Comparison of ENCODE assay signal across 27 cellular contexts in the genomic region with DNA sequence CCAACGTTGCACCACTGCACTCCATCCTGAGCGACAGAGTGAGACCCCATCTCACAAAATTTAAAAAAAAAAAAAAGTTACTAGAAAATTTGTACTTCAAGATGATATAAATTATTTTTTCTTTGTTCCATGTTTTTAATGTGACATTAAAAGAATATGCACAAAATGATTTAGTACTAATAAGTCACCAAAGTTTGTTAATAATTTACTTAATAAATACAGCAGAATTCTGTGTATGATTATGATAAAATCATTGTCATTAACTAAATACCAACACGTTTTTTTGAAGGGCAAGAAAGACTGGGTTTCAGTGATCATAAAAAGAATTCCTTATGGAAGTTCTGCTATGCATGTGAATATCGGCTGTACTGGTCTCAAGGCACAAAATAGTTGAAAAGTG.
"Had no signal": no experiment of that assay in that cellular context is flagged by ENCODE, and none has a peak within 500 bp of the region (broad histone marks: within the 10 kb centered on the region; RNA-seq: fewer than 3 reads in every experiment).

No MANE protein-coding gene starts in this region.

- H3K36me3 ChIP-seq: colonic mucosa had no signal

- H3K27ac Mint-ChIP-seq: dendritic cell treated with granulocyte-macrophage colony-stimulating factor and Interleukin-4, amounts not matched to agents 40 ng/mL and 50 ng/mL, for 4 days; effector memory CD8-positive, alpha-beta T cell; endodermal cell had no signal

- H3K27me3 Mint-ChIP-seq: dendritic cell treated with granulocyte-macrophage colony-stimulating factor and Interleukin-4, amounts not matched to agents 40 ng/mL and 50 ng/mL, for 4 days; effector memory CD8-positive, alpha-beta T cell had no signal

- H3K9me3 ChIP-seq: colonic mucosa, esophagus muscularis mucosa, esophagus squamous epithelium, gastrocnemius medialis, gastroesophageal sphincter, heart left ventricle, heart right ventricle had no signal

- FAIRE-seq: endometrium, endothelial cell of umbilical vein had no signal

- DNase-seq: colonic mucosa; cortex of kidney; dermis blood vessel endothelial cell; dorsolateral prefrontal cortex; effector CD4-positive, alpha-beta T cell; effector CD8-positive, alpha-beta T cell; effector memory CD4-positive, alpha-beta T cell; effector memory CD8-positive, alpha-beta T cell; endodermal cell; erythroblast; esophagus squamous epithelium; foreskin fibroblast; foreskin keratinocyte; foreskin melanocyte; gastrocnemius medialis; glutamatergic neuron; head of caudate nucleus; heart left ventricle; heart right ventricle had no signal

- H3K4me1 Mint-ChIP-seq: endodermal cell had no signal

- H3K9me3 Mint-ChIP-seq: dendritic cell treated with granulocyte-macrophage colony-stimulating factor and Interleukin-4, amounts not matched to agents 40 ng/mL and 50 ng/mL, for 4 days; effector memory CD8-positive, alpha-beta T cell; endodermal cell had no signal

- H3K4me3 Mint-ChIP-seq: dendritic cell treated with granulocyte-macrophage colony-stimulating factor and Interleukin-4, amounts not matched to agents 40 ng/mL and 50 ng/mL, for 4 days; effector memory CD8-positive, alpha-beta T cell; endodermal cell had no signal

- H3K27ac ChIP-seq: colonic mucosa, coronary artery, dorsolateral prefrontal cortex, epithelial cell of prostate, esophagus muscularis mucosa, esophagus squamous epithelium, foreskin keratinocyte, gastrocnemius medialis, gastroesophageal sphincter, heart left ventricle, heart right ventricle had no signal

- H3K27me3 ChIP-seq: colonic mucosa, dorsolateral prefrontal cortex, esophagus muscularis mucosa, esophagus squamous epithelium, foreskin keratinocyte, gastrocnemius medialis, gastroesophageal sphincter, heart left ventricle, heart right ventricle had no signal

- H3K4me1 ChIP-seq: colonic mucosa, esophagus muscularis mucosa, esophagus squamous epithelium, foreskin keratinocyte, gastrocnemius medialis, gastroesophageal sphincter had no signal

- H3K4me3 ChIP-seq: colonic mucosa, coronary artery, dorsolateral prefrontal cortex, esophagus muscularis mucosa, esophagus squamous epithelium, gastrocnemius medialis, gastroesophageal sphincter, heart left ventricle, heart right ventricle had no signal

- ATAC-seq: effector memory CD8-positive, alpha-beta T cell; esophagus mucosa; foreskin keratinocyte; gastrocnemius medialis; gastroesophageal sphincter; heart left ventricle; heart right ventricle had no signal
